Comparison of ENCODE assay signal across 19 cellular contexts in genomic region chr9:36997414-36997813, GRCh38. TPM values are rescaled to one million over a fixed set of nuclear protein-coding genes. Genes with fewer than 3 reads are reported as not detected.
DNase-seq lines count a peak whose midpoint lies in the region; ATAC-seq and TF ChIP-seq lines count a peak whose summit lies in the region.
"Had no signal": no experiment of that assay in that cellular context is flagged by ENCODE, and none has a peak within 500 bp of the region (broad histone marks: within the 10 kb centered on the region; RNA-seq: fewer than 3 reads in every experiment).

No MANE protein-coding gene starts in this region.

- no peak overlapping the region for H2BK120ac ChIP-seq in mesendoderm (ENCODE audit: low read depth, low read length)

- no peak for TF ChIP-seq CTCF in activated B cell treated with CpG ODN at 0.5 μM for 24 hours (IDR thresholded peaks at IDR 0.05)
- no peak for TF ChIP-seq CTCF in esophagus squamous epithelium (IDR thresholded peaks at IDR 0.05)

- no peak overlapping the region for H3K56ac ChIP-seq in mesendoderm (ENCODE audit: low read length)

- H3K36me3 Mint-ChIP-seq in activated B cell treated with CpG ODN at 0.5 μM for 24 hours (ENCODE audit: low read depth): peaks cover 86% of the 10 kb centered on the region
- H3K36me3 Mint-ChIP-seq in T-helper 2 cell treated with Interferon-gamma antibody and Interleukin-4, amounts not matched to agents 5 μg/mL and 100 μg/mL, for 36 hours (ENCODE audit: low read depth): no peaks in the 10 kb centered on the region
- H3K36me3 Mint-ChIP-seq: T-cell had no signal

- H3K4me2 ChIP-seq in BLaER1: peak overlapping the region; percentile 93
- no peak overlapping the region for H3K4me2 ChIP-seq in mesendoderm (ENCODE audit: low read length)

- H3K9me3 ChIP-seq in BLaER1: no peaks in the 10 kb centered on the region
- no peaks in the 10 kb centered on the region for H3K9me3 ChIP-seq in esophagus squamous epithelium
- H3K9me3 ChIP-seq: gastrocnemius medialis, tibial nerve had no signal

- no CpG with 5 or more reads among the region's 12 CpGs for WGBS in mesendoderm (ENCODE audit: extremely low coverage, insufficient coverage, low lambda C conversion rate)
- 83 to 85% methylated on average over 5 to 6 of the region's 12 CpGs for WGBS in esophagus squamous epithelium, 2 donors

- H3K36me3 ChIP-seq in BLaER1: peaks cover 93% of the 10 kb centered on the region
- H3K36me3 ChIP-seq in mesendoderm (ENCODE audit: control insufficient read depth, insufficient read depth, low read length): no peaks in the 10 kb centered on the region
- no peaks in the 10 kb centered on the region for H3K36me3 ChIP-seq in esophagus squamous epithelium
- H3K36me3 ChIP-seq: gastrocnemius medialis, tibial nerve had no signal

- CTCF ChIA-PET in activated B cell treated with CpG ODN at 0.5 μM for 24 hours (lab: Charles Lee): interaction anchor here (1.4 to 2.2 kb wide), 5 partner anchors 17 to 332 kb away, joined by 6 to 19 read pairs (median 11); no protein-coding TSS in a partner anchor

- POLR2A ChIA-PET in activated B cell treated with CpG ODN at 0.5 μM for 24 hours (lab: Charles Lee): interaction anchor here (0.6 to 7.3 kb wide), 14 partner anchors 7 to 595 kb away, joined by 3 to 119 read pairs (median 10); partner anchors contain the start of genes PAX5, TOMM5 and ZCCHC7

- H4K8ac ChIP-seq in mesendoderm (ENCODE audit: low read depth, low read length): no peak overlapping the region

- no peaks in the 10 kb centered on the region for H3K79me1 ChIP-seq in mesendoderm (ENCODE audit: low read length)

- peaks cover 95% of the 10 kb centered on the region for H3K4me1 Mint-ChIP-seq in activated B cell treated with CpG ODN at 0.5 μM for 24 hours
- H3K4me1 Mint-ChIP-seq in T-helper 2 cell treated with Interferon-gamma antibody and Interleukin-4, amounts not matched to agents 5 μg/mL and 100 μg/mL, for 36 hours (ENCODE audit: low read depth): peaks cover 6% of the 10 kb centered on the region

- no peak overlapping the region for H2BK5ac ChIP-seq in mesendoderm (ENCODE audit: low read length)

- H3K18ac ChIP-seq in mesendoderm (ENCODE audit: low read length): no peak overlapping the region

- H3K9me3 Mint-ChIP-seq in activated B cell treated with CpG ODN at 0.5 μM for 24 hours: no peaks in the 10 kb centered on the region
- H3K9me3 Mint-ChIP-seq in T-helper 2 cell treated with Interferon-gamma antibody and Interleukin-4, amounts not matched to agents 5 μg/mL and 100 μg/mL, for 36 hours: no peaks in the 10 kb centered on the region
- H3K9me3 Mint-ChIP-seq: activated naive CD4-positive, alpha-beta T cell treated with anti-CD3 and anti-CD28 coated beads for 36 hours; effector memory CD8-positive, alpha-beta T cell; T-cell had no signal

- H3K27ac Mint-ChIP-seq in activated B cell treated with CpG ODN at 0.5 μM for 24 hours: peak overlapping the region; percentile 97
- H3K27ac Mint-ChIP-seq in T-helper 2 cell treated with Interferon-gamma antibody and Interleukin-4, amounts not matched to agents 5 μg/mL and 100 μg/mL, for 36 hours: no peak overlapping the region
- H3K27ac Mint-ChIP-seq: activated naive CD4-positive, alpha-beta T cell treated with anti-CD3 and anti-CD28 coated beads for 36 hours had no signal

- peak overlapping the region; percentile 50 for H3K4me3 ChIP-seq in BLaER1
- no peak overlapping the region for H3K4me3 ChIP-seq in mesendoderm (ENCODE audit: low read length)
- no peak overlapping the region for H3K4me3 ChIP-seq in esophagus squamous epithelium
- H3K4me3 ChIP-seq: gastrocnemius medialis, tibial nerve had no signal

- H3K23ac ChIP-seq in mesendoderm (ENCODE audit: low read length): no peak overlapping the region

- peaks cover 15% of the 10 kb centered on the region for H3K27me3 ChIP-seq in BLaER1
- peaks cover 3% of the 10 kb centered on the region for H3K27me3 ChIP-seq in mesendoderm (ENCODE audit: insufficient read depth, low read length, poor library complexity)
- H3K27me3 ChIP-seq in esophagus squamous epithelium: peaks cover 0 to 94% (median 2%) of the 10 kb centered on the region in 4 donors

- DNase-seq in HT1080 (ENCODE audit: low read depth) (peak; percentile 55), activated B cell treated with CpG ODN at 0.5 μM for 24 hours (no peak), mesendoderm (peak; percentile 51), esophagus squamous epithelium (lab: John Stamatoyannopoulos, UW) (no peak), amygdala (lab: John Stamatoyannopoulos, UW) (no peak)
- no peak for DNase-seq in T-helper 2 cell treated with Interferon-gamma antibody and Interleukin-4, amounts not matched to agents 5 μg/mL and 100 μg/mL, for 36 hours (ENCODE audit: low spot score)
- DNase-seq: activated CD4-positive, CD25-positive, alpha-beta regulatory T cell treated with anti-CD3 and anti-CD28 coated beads, Interleukin-2, amount 50 U/mL, for 72 hours; activated CD8-positive, alpha-beta memory T cell treated with anti-CD3 and anti-CD28 coated beads, Interleukin-2, amount 50 U/mL, for 4 hours; activated naive CD4-positive, alpha-beta T cell treated with anti-CD3 and anti-CD28 coated beads for 36 hours; effector memory CD8-positive, alpha-beta T cell; gastrocnemius medialis; NCI-H524 treated with DMSO at 0.1 percent for 48 hours; nucleus accumbens; stimulated activated CD4-positive, alpha-beta T cell treated with anti-CD3 and anti-CD28 coated beads, Interleukin-4, amount 100 ng/mL, for 4 hours; T-cell had no signal

- no peak overlapping the region for H3K4ac ChIP-seq in mesendoderm (ENCODE audit: low read depth, low read length)

- H3K79me2 ChIP-seq in mesendoderm (ENCODE audit: control insufficient read depth, insufficient read depth, low read length): no peaks in the 10 kb centered on the region

- H2AK5ac ChIP-seq in mesendoderm (ENCODE audit: low read length): no peak overlapping the region

- H3K9ac ChIP-seq in BLaER1 (peak overlapping the region; percentile 71), mesendoderm (ENCODE audit: low read length) (no peak overlapping the region)

- intact Hi-C loops in activated B cell treated with CpG ODN at 0.5 μM for 24 hours (cut with micrococcal nuclease): loop anchor here (10.0 kb wide), 1 partner anchor 363 kb away; no protein-coding TSS in a partner anchor
- intact Hi-C loops in esophagus squamous epithelium (cut with DNase I): loop anchor here (10.0 kb wide), 1 partner anchor 367 kb away; no protein-coding TSS in a partner anchor

- ATAC-seq in activated B cell treated with CpG ODN at 0.5 μM for 24 hours (ENCODE audit: low read depth) (no peak), GM21576 (IDR thresholded peaks at IDR 0.05; ENCODE audit: unreplicated experiment) (no peak)
- ATAC-seq: effector memory CD8-positive, alpha-beta T cell; gastrocnemius medialis; Panc1; T-cell had no signal

- no peak overlapping the region for H2BK15ac ChIP-seq in mesendoderm (replicated peaks; ENCODE audit: low read depth)

- TF ChIP-seq POLR2A in esophagus squamous epithelium (IDR thresholded peaks at IDR 0.05): no peak

- H3K27ac ChIP-seq in BLaER1 (peak overlapping the region; percentile 85), mesendoderm (ENCODE audit: low read depth, low read length) (no peak overlapping the region), esophagus squamous epithelium (no peak overlapping the region)
- H3K27ac ChIP-seq: gastrocnemius medialis had no signal

- peak overlapping the region; percentile 47 for H3K4me3 Mint-ChIP-seq in activated B cell treated with CpG ODN at 0.5 μM for 24 hours
- H3K4me3 Mint-ChIP-seq in T-helper 2 cell treated with Interferon-gamma antibody and Interleukin-4, amounts not matched to agents 5 μg/mL and 100 μg/mL, for 36 hours: no peak overlapping the region
- H3K4me3 Mint-ChIP-seq: activated naive CD4-positive, alpha-beta T cell treated with anti-CD3 and anti-CD28 coated beads for 36 hours; effector memory CD8-positive, alpha-beta T cell; T-cell had no signal

- peaks cover 100% of the 10 kb centered on the region for H4K20me1 ChIP-seq in BLaER1

- H3K27me3 Mint-ChIP-seq in activated B cell treated with CpG ODN at 0.5 μM for 24 hours: no peaks in the 10 kb centered on the region
- H3K27me3 Mint-ChIP-seq in T-helper 2 cell treated with Interferon-gamma antibody and Interleukin-4, amounts not matched to agents 5 μg/mL and 100 μg/mL, for 36 hours (ENCODE audit: low read depth): peaks cover 39% of the 10 kb centered on the region

- H4K5ac ChIP-seq in mesendoderm (ENCODE audit: low read length): no peak overlapping the region

- H3K4me1 ChIP-seq in BLaER1: peaks cover 99% of the 10 kb centered on the region
- H3K4me1 ChIP-seq in mesendoderm (ENCODE audit: control insufficient read depth, low read depth, low read length): no peaks in the 10 kb centered on the region
- peaks cover under 1 to 4% (median 2%) of the 10 kb centered on the region in 3 donors for H3K4me1 ChIP-seq in esophagus squamous epithelium
- H3K4me1 ChIP-seq: gastrocnemius medialis had no signal

RNA-seq across cellular contexts. Expression of gene PAX5, which starts 36.7 kb away (rescaled TPM):
- total RNA-seq in HT1080 (2014; rRNA removed; shearing (Covaris generic)): not detected in 2 replicates
- not detected in 2 replicates for polyA plus RNA-seq in HT1080 (2015; cell fraction: cytosol; rRNA removed)
- polyA plus RNA-seq in HT1080 (2015; cell fraction: nucleus; rRNA removed): not detected in 2 replicates
- total RNA-seq in activated B cell treated with CpG ODN at 0.5 μM for 24 hours (580 and 619 TPM in 2 replicates), esophagus squamous epithelium (under 1 TPM in 2 of 4 donors, not detected in 2; under 0.01 to 0.29 TPM)
- 0.06 TPM for polyA plus RNA-seq in mesendoderm (2013, experiment 1 of 2)
- 0.08 TPM for polyA plus RNA-seq in mesendoderm (2013, experiment 2 of 2)
- total RNA-seq: tibial nerve had no signal

Comparison
In these comparisons a context has a peak if more than half of its experiments do, and no peak if none do; other contexts are left out.
1. DNase-seq: peak in HT1080 (single experiment) and mesendoderm (single experiment); none in activated B cell treated with CpG ODN at 0.5 μM for 24 hours (single experiment), esophagus squamous epithelium (single experiment), T-helper 2 cell treated with Interferon-gamma antibody and Interleukin-4, amounts not matched to agents 5 μg/mL and 100 μg/mL, for 36 hours (single experiment) and amygdala (0 of 56).
2. RNA of gene PAX5, which starts 36.7 kb away (total RNA-seq): 580 to 619 TPM in activated B cell treated with CpG ODN at 0.5 μM for 24 hours; not detected in HT1080 and under 0.01 to 0.29 TPM in esophagus squamous epithelium; every median in the first group is over 100 times any median in the second.